8 cellular contexts compared by ENCODE assay signal in the genomic region with DNA sequence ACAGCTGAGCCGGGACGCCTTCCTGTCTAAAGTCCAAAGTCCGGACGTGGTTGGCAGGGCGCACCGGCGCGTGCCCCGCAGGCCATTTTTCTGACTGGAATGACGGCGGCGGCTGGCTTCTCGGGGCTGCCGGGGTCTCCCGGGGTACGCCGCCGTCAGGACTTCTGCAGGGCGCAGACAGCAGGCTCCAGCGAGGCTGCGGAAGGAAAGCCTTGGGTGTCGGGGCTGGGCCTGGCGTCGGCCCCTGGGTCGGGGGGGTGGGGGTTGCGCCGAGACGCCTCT. TPM values are rescaled to one million over a fixed set of nuclear protein-coding genes. Genes with fewer than 3 reads are reported as not detected.
DNase-seq lines count a peak whose midpoint lies in the region; ATAC-seq and TF ChIP-seq lines count a peak whose summit lies in the region.

No MANE protein-coding gene starts in this region.

- no peak for DNase-seq in activated CD4-positive, alpha-beta T cell treated with anti-CD3 and anti-CD28 coated beads, Interleukin-2, amount 10 ng/mL, durations not matched to agents 24 days and 14 days
- no peak for DNase-seq in activated CD4-positive, alpha-beta T cell treated with anti-CD3 and anti-CD28 coated beads for 48 hours
- DNase-seq in OCI-LY7 (ENCODE audit: low spot score) (peak; percentile 74), dermis blood vessel endothelial cell (peak; percentile 68), upper lobe of right lung (no peak), NAMALWA (ENCODE audit: low spot score) (no peak)

- H3K36me3 ChIP-seq in OCI-LY7 (ENCODE audit: insufficient read depth, low read length) (peaks cover 12% of the 10 kb centered on the region), upper lobe of right lung (no peaks in the 10 kb centered on the region)

- peak overlapping the region; percentile 94 for H3K4me2 ChIP-seq in OCI-LY7 (ENCODE audit: low read length)

- H3K79me2 ChIP-seq in OCI-LY7 (ENCODE audit: insufficient read depth, low read depth, low read length): peaks cover 50% of the 10 kb centered on the region

- TF ChIP-seq CTCF in OCI-LY7 (conservative IDR thresholded peaks at IDR 0.05; ENCODE audit: low read length) (no peak), upper lobe of right lung (IDR thresholded peaks at IDR 0.05) (no peak)

- H3K4me3 ChIP-seq in OCI-LY7 (ENCODE audit: low read depth, low read length, poor library complexity, severe bottlenecking): peak overlapping the region; percentile 88
- H3K4me3 ChIP-seq in mononuclear cell (ENCODE audit: low read length): peak overlapping the region; percentile 92
- H3K4me3 ChIP-seq in upper lobe of right lung: peak overlapping the region; percentile 95

- H3K27ac Mint-ChIP-seq in activated CD4-positive, alpha-beta T cell treated with anti-CD3 and anti-CD28 coated beads, Interleukin-2, amount 10 ng/mL, durations not matched to agents 24 days and 14 days: peak overlapping the region; percentile 81

- H3K27me3 Mint-ChIP-seq in activated CD4-positive, alpha-beta T cell treated with anti-CD3 and anti-CD28 coated beads, Interleukin-2, amount 10 ng/mL, durations not matched to agents 24 days and 14 days: no peaks in the 10 kb centered on the region

- peaks cover 11% of the 10 kb centered on the region for H3K36me3 Mint-ChIP-seq in activated CD4-positive, alpha-beta T cell treated with anti-CD3 and anti-CD28 coated beads, Interleukin-2, amount 10 ng/mL, durations not matched to agents 24 days and 14 days (ENCODE audit: low read depth)

- peak overlapping the region; percentile 84 for H3K27ac ChIP-seq in OCI-LY7 (ENCODE audit: low read depth, low read length, poor library complexity, severe bottlenecking)
- H3K27ac ChIP-seq in upper lobe of right lung: peak overlapping the region; percentile 100

- BruUV-seq in OCI-LY7 (replicated peaks; lab: Mats Ljungman, UMichigan): no TSS peak

- peak; percentile 43 for ATAC-seq in HG02840 (IDR thresholded peaks at IDR 0.05; ENCODE audit: low FRiP score, unreplicated experiment)
- ATAC-seq in upper lobe of right lung: peak; percentile 69

- H3K9me3 Mint-ChIP-seq in activated CD4-positive, alpha-beta T cell treated with anti-CD3 and anti-CD28 coated beads, Interleukin-2, amount 10 ng/mL, durations not matched to agents 24 days and 14 days: peaks cover 12% of the 10 kb centered on the region

- peak overlapping the region; percentile 82 for H3K4me3 Mint-ChIP-seq in activated CD4-positive, alpha-beta T cell treated with anti-CD3 and anti-CD28 coated beads, Interleukin-2, amount 10 ng/mL, durations not matched to agents 24 days and 14 days

- intact Hi-C loops in activated CD4-positive, alpha-beta T cell treated with anti-CD3 and anti-CD28 coated beads, Interleukin-2, amount 10 ng/mL, durations not matched to agents 24 days and 14 days (cut with micrococcal nuclease): loop anchor here (2.0 kb wide), 1 partner anchor 164 kb away; a partner anchor contains a TSS
- intact Hi-C loops in OCI-LY7 (cut with micrococcal nuclease; ENCODE audit: unreplicated experiment): loop anchor here (5.0 kb wide), 1 partner anchor 164 kb away; a partner anchor contains a TSS
- intact Hi-C loops in upper lobe of right lung (cut with DNase I): no loop called here

- H3K9me3 ChIP-seq in OCI-LY7 (ENCODE audit: low read length) (peaks cover 16% of the 10 kb centered on the region), mononuclear cell (ENCODE audit: low read depth, low read length) (no peaks in the 10 kb centered on the region), upper lobe of right lung (no peaks in the 10 kb centered on the region)

- CTCF ChIA-PET in OCI-LY7 (lab: Charles Lee; ENCODE audit: unreplicated experiment): no interaction called here

- H2AFZ ChIP-seq in OCI-LY7 (ENCODE audit: low read length): peak overlapping the region; percentile 64

- H3K27me3 ChIP-seq in mononuclear cell (ENCODE audit: insufficient read depth, low read length) (no peaks in the 10 kb centered on the region), upper lobe of right lung (no peaks in the 10 kb centered on the region)

- H3K4me1 Mint-ChIP-seq in activated CD4-positive, alpha-beta T cell treated with anti-CD3 and anti-CD28 coated beads, Interleukin-2, amount 10 ng/mL, durations not matched to agents 24 days and 14 days: peaks cover 35% of the 10 kb centered on the region

- no peaks in the 10 kb centered on the region for H3K9me2 ChIP-seq in OCI-LY7 (ENCODE audit: insufficient read depth, low read length)

- H3K4me1 ChIP-seq in OCI-LY7 (ENCODE audit: insufficient read depth, low read length, poor library complexity, severe bottlenecking) (peaks cover 29% of the 10 kb centered on the region), mononuclear cell (ENCODE audit: insufficient read depth, low read length) (peaks cover 31% of the 10 kb centered on the region), upper lobe of right lung (peaks cover 21% of the 10 kb centered on the region)

- POLR2A ChIA-PET in OCI-LY7 (lab: Charles Lee): interaction anchor here (0.5 to 5.6 kb wide), 12 partner anchors 24 to 167 kb away, joined by 3 to 35 read pairs (median 4); a partner anchor contains a TSS

- peaks cover 7% of the 10 kb centered on the region; the same call in 1 of the 2 replicates for H4K20me1 ChIP-seq in OCI-LY7 (ENCODE audit: insufficient read depth, low read length)

RNA-seq across cellular contexts. Expression of a gene that starts 32.8 kb away (rescaled TPM):
- 18.7 and 21.8 TPM in 2 replicates for total RNA-seq in activated CD4-positive, alpha-beta T cell treated with anti-CD3 and anti-CD28 coated beads, Interleukin-2, amount 10 ng/mL, durations not matched to agents 24 days and 14 days
- 16.9 and 20.2 TPM in 2 replicates for total RNA-seq in OCI-LY7 (2014; rRNA removed; shearing (Covaris generic))
- total RNA-seq in OCI-LY7 (2022) (28.3 and 34.4 TPM in 2 replicates), dermis blood vessel endothelial cell (21.2 and 24.7 TPM in 2 replicates), mononuclear cell (32.0 TPM), upper lobe of right lung (33.8 TPM)

Comparison
In these comparisons a context has a peak if more than half of its experiments do, and no peak if none do; other contexts are left out.
1. DNase-seq: peak in OCI-LY7 (single experiment) and dermis blood vessel endothelial cell (single experiment); none in activated CD4-positive, alpha-beta T cell treated with anti-CD3 and anti-CD28 coated beads, Interleukin-2, amount 10 ng/mL, durations not matched to agents 24 days and 14 days (single experiment), activated CD4-positive, alpha-beta T cell treated with anti-CD3 and anti-CD28 coated beads for 48 hours (single experiment), upper lobe of right lung (single experiment) and NAMALWA (single experiment).
2. Peak in every context shown above with its lines, with median percentiles within 50 percentile points of each other: H3K4me3 ChIP-seq.